Comparison of ENCODE assay signal across 10 cellular contexts in the genomic region with DNA sequence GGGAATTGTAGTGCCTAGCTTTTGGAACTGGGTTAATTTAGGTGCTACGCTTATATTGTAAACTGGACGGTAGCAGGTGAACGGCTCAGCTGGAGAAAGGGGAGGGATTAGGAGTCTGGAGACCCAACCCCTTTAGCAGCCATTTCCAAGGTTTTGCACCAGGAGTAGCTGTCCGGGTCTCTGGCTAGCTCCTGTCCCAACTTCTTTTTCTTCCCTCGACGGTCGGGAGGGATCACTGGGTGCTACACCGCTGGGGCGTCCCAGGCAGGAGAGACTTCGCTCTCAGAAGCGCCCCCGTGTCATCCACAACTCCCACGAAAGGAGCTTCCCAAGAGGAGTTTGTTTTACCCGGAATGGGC. TPM values are rescaled to one million over a fixed set of nuclear protein-coding genes. Genes with fewer than 3 reads are reported as not detected.
DNase-seq lines count a peak whose midpoint lies in the region; ATAC-seq and TF ChIP-seq lines count a peak whose summit lies in the region.
"Had no signal": no experiment of that assay in that cellular context is flagged by ENCODE, and none has a peak within 500 bp of the region (broad histone marks: within the 10 kb centered on the region; RNA-seq: fewer than 3 reads in every experiment).

No MANE protein-coding gene starts in this region.

- H3K36me3 ChIP-seq in ectodermal cell (ENCODE audit: control insufficient read depth, insufficient read depth, low read length), result no peaks in the 10 kb centered on the region

- DNase-seq in H4 (ENCODE audit: low spot score) (peak; percentile 64), NCI-H345 treated with DMSO at 0.1 percent for 48 hours (lab: John Stamatoyannopoulos, UW; ENCODE audit: unreplicated experiment) (peak; percentile 95), nephron progenitor cell (peak; percentile 56), AML-193 (lab: John Stamatoyannopoulos, UW) (no peak), EL (no peak), mucosa of gallbladder (ENCODE audit: low spot score) (no peak)

- H3K4me1 ChIP-seq in ectodermal cell (ENCODE audit: control insufficient read depth, insufficient read depth, low read length), result peaks cover 8% of the 10 kb centered on the region

- H3K9me3 ChIP-seq in ectodermal cell (ENCODE audit: control insufficient read depth, low read length), result no peaks in the 10 kb centered on the region

- H3K27ac ChIP-seq in ectodermal cell (ENCODE audit: insufficient read depth, low read depth, low read length, poor library complexity, severe bottlenecking), result no peak overlapping the region

- TF ChIP-seq CTCF in nephron progenitor cell (IDR thresholded peaks at IDR 0.05), result no peak

- peak overlapping the region; percentile 52 for H3K4me3 ChIP-seq in ectodermal cell (ENCODE audit: insufficient read depth, low read depth, low read length)

- peaks cover 70% of the 10 kb centered on the region for H3K27me3 ChIP-seq in ectodermal cell (ENCODE audit: control insufficient read depth, insufficient read depth, low read length, poor library complexity, severe bottlenecking)

- H3K9me3 Mint-ChIP-seq in nephron progenitor cell, result peaks cover 4% of the 10 kb centered on the region

- peaks cover 25% of the 10 kb centered on the region for H3K4me1 Mint-ChIP-seq in nephron progenitor cell

- no peaks in the 10 kb centered on the region for H3K36me3 Mint-ChIP-seq in nephron progenitor cell (ENCODE audit: low read depth)

- ATAC-seq in HG03045 (IDR thresholded peaks at IDR 0.05; ENCODE audit: unreplicated experiment), result no peak

- H3K4me3 Mint-ChIP-seq in nephron progenitor cell, result peak overlapping the region; percentile 93

- peaks cover 84% of the 10 kb centered on the region for H3K27me3 Mint-ChIP-seq in nephron progenitor cell (ENCODE audit: low read depth, poor library complexity)

- WGBS in ectodermal cell, 2 experiments, result 0% methylated on average over 14 of the region's 14 CpGs

- no peak overlapping the region for H3K27ac Mint-ChIP-seq in nephron progenitor cell

RNA-seq across cellular contexts. Expression of gene LINGO2, which starts 0.7 kb away (rescaled TPM):
- total RNA-seq in H4 (2014; rRNA removed; shearing (Covaris generic)), result 0.04 and 0.41 TPM in 2 replicates
- 0.30 TPM for polyA plus RNA-seq in ectodermal cell (2013, experiment 1 of 4)
- 0.28 TPM for polyA plus RNA-seq in ectodermal cell (2013, experiment 2 of 4)
- 0.27 TPM for polyA plus RNA-seq in ectodermal cell (2013, experiment 3 of 4)
- 0.45 TPM for polyA plus RNA-seq in ectodermal cell (2013, experiment 4 of 4)
- 11.3 TPM for total RNA-seq in mucosa of gallbladder
- total RNA-seq: lung microvascular endothelial cell, subcutaneous adipose tissue had no signal

Comparison
In these comparisons a context has a peak if more than half of its experiments do, and no peak if none do; other contexts are left out.
1. DNase-seq: peak in H4 (single experiment), NCI-H345 treated with DMSO at 0.1 percent for 48 hours (single experiment) and nephron progenitor cell (single experiment); none in AML-193 (0 of 2), EL (single experiment) and mucosa of gallbladder (single experiment).